Comparison of ENCODE assay signal across 19 cellular contexts in genomic region chr15:67010898-67011619, GRCh38. TPM values are rescaled to one million over a fixed set of nuclear protein-coding genes. Genes with fewer than 3 reads are reported as not detected.
DNase-seq lines count a peak whose midpoint lies in the region; ATAC-seq and TF ChIP-seq lines count a peak whose summit lies in the region.
"Had no signal": no experiment of that assay in that cellular context is flagged by ENCODE, and none has a peak within 500 bp of the region (broad histone marks: within the 10 kb centered on the region; RNA-seq: fewer than 3 reads in every experiment).

No MANE protein-coding gene starts in this region.

- no peaks in the 10 kb centered on the region for H4K20me1 ChIP-seq in osteoblast (ENCODE audit: insufficient read depth, low read length)

- H2AFZ ChIP-seq in osteoblast (ENCODE audit: low read length), result peak overlapping the region; percentile 25

- TF ChIP-seq EP300 in sigmoid colon (IDR thresholded peaks at IDR 0.05), result no peak

- H3K4me3 ChIP-seq in H7 (ENCODE audit: insufficient read depth, low read depth, low read length), result no peak overlapping the region
- H3K4me3 ChIP-seq in foreskin fibroblast (ENCODE audit: low read depth in 1 of 2, low read length in 2 of 2), result no peak overlapping the region
- no peak overlapping the region for H3K4me3 ChIP-seq in osteoblast (ENCODE audit: insufficient read depth, low read length)
- no peak overlapping the region for H3K4me3 ChIP-seq in sigmoid colon
- H3K4me3 ChIP-seq: right atrium auricular region, transverse colon had no signal

- H3K9me3 ChIP-seq in osteoblast (ENCODE audit: low read depth, low read length) (no peaks in the 10 kb centered on the region), sigmoid colon (no peaks in the 10 kb centered on the region)
- H3K9me3 ChIP-seq: right atrium auricular region, transverse colon had no signal

- TF ChIP-seq CTCF in foreskin fibroblast (IDR thresholded peaks at IDR 0.05; ENCODE audit: low read depth, low read length) (no peak), osteoblast (IDR thresholded peaks at IDR 0.05; ENCODE audit: extremely low read depth, low read depth, low read length) (no peak), RWPE1 (conservative IDR thresholded peaks at IDR 0.05; ENCODE audit: low read depth) (no peak), sigmoid colon (IDR thresholded peaks at IDR 0.05) (no peak)

- CTCF ChIA-PET in RWPE1 (lab: Yijun Ruan, JAX), result no interaction called here

- intact Hi-C loops in left cardiac atrium (cut with DNase I), result no loop called here
- intact Hi-C loops in sigmoid colon (cut with DNase I), result no loop called here

- H3K4me1 ChIP-seq in osteoblast (ENCODE audit: insufficient read depth, low read length) (peaks cover 19% of the 10 kb centered on the region), sigmoid colon (no peaks in the 10 kb centered on the region)
- H3K4me1 ChIP-seq: transverse colon had no signal

- peak; percentile 66 for DNase-seq in H7
- peak; percentile 68 for DNase-seq in NCI-H69 (lab: John Stamatoyannopoulos, UW)
- peak; percentile 48 to 63 for DNase-seq in foreskin fibroblast
- no peak for DNase-seq in osteoblast (ENCODE audit: insufficient read length, low spot score, missing footprints)
- DNase-seq in RWPE1 (ENCODE audit: low spot score), result no peak
- DNase-seq in left cardiac atrium, result no peak
- no peak for DNase-seq in sigmoid colon
- DNase-seq: activated gamma-delta T cell treated with Interleukin-2 at 50 U/mL for 16 hours, anterior cingulate cortex, Calu3, cortex of kidney, erythroblast, left ventricle myocardium superior, naive B cell, NCI-H446, T-cell, transverse colon had no signal

- H3K27me3 ChIP-seq in H7 (ENCODE audit: control insufficient read depth, insufficient read depth, low read length) (no peaks in the 10 kb centered on the region), osteoblast (ENCODE audit: insufficient read depth, low read length) (no peaks in the 10 kb centered on the region), sigmoid colon (no peaks in the 10 kb centered on the region)
- H3K27me3 ChIP-seq: right atrium auricular region, transverse colon had no signal

- TF ChIP-seq POLR2A in sigmoid colon (IDR thresholded peaks at IDR 0.05), result no peak

- POLR2A ChIA-PET in RWPE1 (lab: Yijun Ruan, JAX; ENCODE audit: low non-redundant PET), result no interaction called here

- WGBS in sigmoid colon, 2 donors, result 81% methylated on average over 7 of the region's 7 CpGs

- no peak overlapping the region for H3K27ac ChIP-seq in osteoblast (ENCODE audit: low read depth, low read length)
- no peak overlapping the region for H3K27ac ChIP-seq in RWPE1
- no peak overlapping the region for H3K27ac ChIP-seq in sigmoid colon
- H3K27ac ChIP-seq: right atrium auricular region, transverse colon had no signal

- no peak for ATAC-seq in HG03342 (IDR thresholded peaks at IDR 0.05; ENCODE audit: unreplicated experiment)
- no peak for ATAC-seq in left cardiac atrium
- ATAC-seq: left ventricle myocardium superior, T-cell had no signal

- H3K4me2 ChIP-seq in osteoblast (ENCODE audit: insufficient read depth, low read length), result no peak overlapping the region

- no peaks in the 10 kb centered on the region for H3K36me3 ChIP-seq in H7 (replicated peaks; ENCODE audit: control insufficient read depth, insufficient read depth, low read length)
- no peaks in the 10 kb centered on the region for H3K36me3 ChIP-seq in osteoblast (ENCODE audit: insufficient read depth, low read length)
- no peaks in the 10 kb centered on the region for H3K36me3 ChIP-seq in sigmoid colon
- H3K36me3 ChIP-seq: right atrium auricular region, transverse colon had no signal

- H3K79me2 ChIP-seq in osteoblast (ENCODE audit: insufficient read depth, low read length), result no peaks in the 10 kb centered on the region

RNA-seq across cellular contexts. Expression of gene SMAD3, which starts 54.3 kb away (rescaled TPM):
- total RNA-seq in H7 (2014; rRNA removed; shearing (Covaris generic)), result 29.2 and 30.8 TPM in 2 replicates
- total RNA-seq in osteoblast, result 41.8 and 60.1 TPM in 2 replicates
- total RNA-seq in left cardiac atrium, result 10 to 100 TPM; 24.0 to 37.5 TPM
- total RNA-seq in sigmoid colon, result 10 to 100 TPM; 17.8 to 28.2 (median 18.4) TPM
- polyA plus RNA-seq in sigmoid colon, result 10 to 100 TPM; 12.5 to 23.2 (median 13.8) TPM

Comparison
In these comparisons a context has a peak if more than half of its experiments do, and no peak if none do; other contexts are left out.
1. DNase-seq: peak in H7 (single experiment), NCI-H69 (single experiment) and foreskin fibroblast (2 of 2); none in osteoblast (single experiment), RWPE1 (single experiment), left cardiac atrium (single experiment) and sigmoid colon (single experiment).